Comparison of ENCODE assay signal across 28 cellular contexts in genomic region chr1:77958850-77959249, GRCh38. TPM values are rescaled to one million over a fixed set of nuclear protein-coding genes. Genes with fewer than 3 reads are reported as not detected.
DNase-seq lines count a peak whose midpoint lies in the region; ATAC-seq, FAIRE-seq and TF ChIP-seq lines count a peak whose summit lies in the region.
"Had no signal": no experiment of that assay in that cellular context is flagged by ENCODE, and none has a peak within 500 bp of the region (broad histone marks: within the 10 kb centered on the region; RNA-seq: fewer than 3 reads in every experiment).

No MANE protein-coding gene starts in this region.

- H3K4me3 Mint-ChIP-seq in activated naive CD4-positive, alpha-beta T cell treated with anti-CD3 and anti-CD28 coated beads, Interleukin-2, amount 50 U/mL, for 24 hours, result no peak overlapping the region
- H3K4me3 Mint-ChIP-seq in activated naive CD8-positive, alpha-beta T cell treated with anti-CD3 and anti-CD28 coated beads, Interleukin-2, amount 50 U/mL, for 24 hours, result no peak overlapping the region
- no peak overlapping the region for H3K4me3 Mint-ChIP-seq in stimulated activated effector memory CD8-positive, alpha-beta T cell treated with anti-CD3 and anti-CD28 coated beads, Interleukin-12 subunit alpha, Interleukin-12 subunit beta, amount 100 ng/mL, for 72 hours
- H3K4me3 Mint-ChIP-seq: nephron progenitor cell had no signal

- H3K4me1 ChIP-seq in body of pancreas, result peaks cover 29% of the 10 kb centered on the region
- H3K4me1 ChIP-seq: heart right ventricle, lower lobe of right lung, parathyroid adenoma, vagina had no signal

- H3K4me1 Mint-ChIP-seq in activated naive CD4-positive, alpha-beta T cell treated with anti-CD3 and anti-CD28 coated beads, Interleukin-2, amount 50 U/mL, for 24 hours, result peaks cover 32% of the 10 kb centered on the region
- peaks cover 33% of the 10 kb centered on the region for H3K4me1 Mint-ChIP-seq in activated naive CD8-positive, alpha-beta T cell treated with anti-CD3 and anti-CD28 coated beads, Interleukin-2, amount 50 U/mL, for 24 hours
- H3K4me1 Mint-ChIP-seq in stimulated activated effector memory CD8-positive, alpha-beta T cell treated with anti-CD3 and anti-CD28 coated beads, Interleukin-12 subunit alpha, Interleukin-12 subunit beta, amount 100 ng/mL, for 72 hours, result peaks cover 42% of the 10 kb centered on the region
- H3K4me1 Mint-ChIP-seq: nephron progenitor cell had no signal

- H3K27ac ChIP-seq in body of pancreas, result no peak overlapping the region
- H3K27ac ChIP-seq: coronary artery, esophagus muscularis mucosa, heart right ventricle, lower lobe of right lung, parathyroid adenoma, vagina had no signal

- WGBS in body of pancreas, 2 donors, result 82 to 88% methylated on average over 2 of the region's 2 CpGs

- peaks cover 24 to 62% of the 10 kb centered on the region in 2 donors for H3K36me3 ChIP-seq in body of pancreas (replicated peaks in 1 of 2; ENCODE audit: insufficient read depth in 1 of 2, low read depth in 2 of 2)

- TF ChIP-seq POLR2A in H54 (IDR thresholded peaks at IDR 0.05; ENCODE audit: low read depth, low read length), result no peak
- TF ChIP-seq POLR2A in body of pancreas (IDR thresholded peaks at IDR 0.05), result no peak

- no peaks in the 10 kb centered on the region for H3K27me3 Mint-ChIP-seq in activated naive CD4-positive, alpha-beta T cell treated with anti-CD3 and anti-CD28 coated beads, Interleukin-2, amount 50 U/mL, for 24 hours
- H3K27me3 Mint-ChIP-seq in activated naive CD8-positive, alpha-beta T cell treated with anti-CD3 and anti-CD28 coated beads, Interleukin-2, amount 50 U/mL, for 24 hours, result no peaks in the 10 kb centered on the region

- no peak for TF ChIP-seq CTCF in body of pancreas (IDR thresholded peaks at IDR 0.05)

- no peaks in the 10 kb centered on the region for H3K9me3 ChIP-seq in body of pancreas
- H3K9me3 ChIP-seq: esophagus muscularis mucosa, heart right ventricle, lower lobe of right lung, thoracic aorta, vagina had no signal

- peaks cover 36% of the 10 kb centered on the region for H3K36me3 Mint-ChIP-seq in activated naive CD4-positive, alpha-beta T cell treated with anti-CD3 and anti-CD28 coated beads, Interleukin-2, amount 50 U/mL, for 24 hours
- peaks cover 75% of the 10 kb centered on the region for H3K36me3 Mint-ChIP-seq in activated naive CD8-positive, alpha-beta T cell treated with anti-CD3 and anti-CD28 coated beads, Interleukin-2, amount 50 U/mL, for 24 hours (ENCODE audit: low read depth)
- no peaks in the 10 kb centered on the region for H3K36me3 Mint-ChIP-seq in stimulated activated effector memory CD8-positive, alpha-beta T cell treated with anti-CD3 and anti-CD28 coated beads, Interleukin-12 subunit alpha, Interleukin-12 subunit beta, amount 100 ng/mL, for 72 hours

- FAIRE-seq in H54 (lab: Jason Lieb, UNC), result peak; percentile 70
- FAIRE-seq: bronchial epithelial cell, RCC 7860 had no signal

- intact Hi-C loops in body of pancreas (cut with DNase I), result no loop called here

- DNase-seq in activated naive CD4-positive, alpha-beta T cell treated with anti-CD3 and anti-CD28 coated beads, Interleukin-2, amount 50 U/mL, for 16 hours, result no peak
- no peak for DNase-seq in H54 (ENCODE audit: insufficient read length, low spot score)
- DNase-seq in activated naive CD8-positive, alpha-beta T cell treated with anti-CD3 and anti-CD28 coated beads, Interleukin-2, amount 50 U/mL, for 24 hours, result no peak
- DNase-seq in stimulated activated effector memory CD8-positive, alpha-beta T cell treated with anti-CD3 and anti-CD28 coated beads, Interleukin-12 subunit alpha, Interleukin-12 subunit beta, amount 100 ng/mL, for 72 hours (ENCODE audit: low spot score in 2 of 2), result no peak
- no peak for DNase-seq in body of pancreas
- no peak for DNase-seq in DMS79 (lab: John Stamatoyannopoulos, UW)
- DNase-seq: C1 segment of cervical spinal cord; foreskin melanocyte; heart right ventricle; lower lobe of right lung; NCI-H1436; NCI-H2081 treated with DMSO at 0.1 percent for 48 hours; NCI-H748 treated with DMSO at 0.1 percent for 48 hours; nephron progenitor cell; right cardiac atrium; SIG-M5; stimulated activated CD4-positive, alpha-beta T cell treated with anti-CD3 and anti-CD28 coated beads, Interleukin-4, amount 100 ng/mL, for 24 hours; stimulated activated naive CD4-positive, alpha-beta T cell had no signal

- peak overlapping the region; percentile 81 for H3K27ac Mint-ChIP-seq in activated naive CD4-positive, alpha-beta T cell treated with anti-CD3 and anti-CD28 coated beads, Interleukin-2, amount 50 U/mL, for 24 hours
- peak overlapping the region; percentile 68 for H3K27ac Mint-ChIP-seq in activated naive CD8-positive, alpha-beta T cell treated with anti-CD3 and anti-CD28 coated beads, Interleukin-2, amount 50 U/mL, for 24 hours
- peak overlapping the region; percentile 9 for H3K27ac Mint-ChIP-seq in stimulated activated effector memory CD8-positive, alpha-beta T cell treated with anti-CD3 and anti-CD28 coated beads, Interleukin-12 subunit alpha, Interleukin-12 subunit beta, amount 100 ng/mL, for 72 hours
- H3K27ac Mint-ChIP-seq: nephron progenitor cell had no signal

- no peak overlapping the region for H3K4me3 ChIP-seq in body of pancreas
- H3K4me3 ChIP-seq: coronary artery, esophagus muscularis mucosa, heart right ventricle, lower lobe of right lung, thoracic aorta, vagina had no signal

- no peak for ATAC-seq in activated naive CD8-positive, alpha-beta T cell treated with anti-CD3 and anti-CD28 coated beads, Interleukin-2, amount 50 U/mL, for 24 hours
- no peak for ATAC-seq in stimulated activated effector memory CD8-positive, alpha-beta T cell treated with anti-CD3 and anti-CD28 coated beads, Interleukin-12 subunit alpha, Interleukin-12 subunit beta, amount 100 ng/mL, for 72 hours
- ATAC-seq in GM19395 (IDR thresholded peaks at IDR 0.05; ENCODE audit: unreplicated experiment) (no peak), body of pancreas (no peak)
- ATAC-seq: activated CD4-positive, CD25-positive, alpha-beta regulatory T cell treated with anti-CD3 and anti-CD28 coated beads, Interleukin-2, amount 50 U/mL, for 24 hours; heart right ventricle; lower lobe of right lung; right cardiac atrium had no signal

- H3K27me3 ChIP-seq in body of pancreas, result no peaks in the 10 kb centered on the region
- H3K27me3 ChIP-seq: esophagus muscularis mucosa, heart right ventricle, vagina had no signal

- H3K9me3 Mint-ChIP-seq in activated naive CD4-positive, alpha-beta T cell treated with anti-CD3 and anti-CD28 coated beads, Interleukin-2, amount 50 U/mL, for 24 hours, result no peaks in the 10 kb centered on the region
- no peaks in the 10 kb centered on the region for H3K9me3 Mint-ChIP-seq in activated naive CD8-positive, alpha-beta T cell treated with anti-CD3 and anti-CD28 coated beads, Interleukin-2, amount 50 U/mL, for 24 hours
- H3K9me3 Mint-ChIP-seq in stimulated activated effector memory CD8-positive, alpha-beta T cell treated with anti-CD3 and anti-CD28 coated beads, Interleukin-12 subunit alpha, Interleukin-12 subunit beta, amount 100 ng/mL, for 72 hours, result no peaks in the 10 kb centered on the region
- H3K9me3 Mint-ChIP-seq: nephron progenitor cell had no signal

RNA-seq across cellular contexts. Expression of gene FUBP1, which starts 20.0 kb away (rescaled TPM):
- total RNA-seq in body of pancreas, result 10 to 100 TPM; 56.7 to 63.8 TPM

RNA-seq across cellular contexts. Expression of gene DNAJB4, which starts 45.9 kb away (rescaled TPM):
- 10 to 100 TPM; 20.2 to 24.1 TPM for total RNA-seq in body of pancreas

Comparison
In these comparisons a context has a peak if more than half of its experiments do, and no peak if none do; other contexts are left out.
1. H3K27ac Mint-ChIP-seq: peak in every context shown above with its lines; median percentile 81 in activated naive CD4-positive, alpha-beta T cell treated with anti-CD3 and anti-CD28 coated beads, Interleukin-2, amount 50 U/mL, for 24 hours; 68 in activated naive CD8-positive, alpha-beta T cell treated with anti-CD3 and anti-CD28 coated beads, Interleukin-2, amount 50 U/mL, for 24 hours; 9 in stimulated activated effector memory CD8-positive, alpha-beta T cell treated with anti-CD3 and anti-CD28 coated beads, Interleukin-12 subunit alpha, Interleukin-12 subunit beta, amount 100 ng/mL, for 72 hours.